Comparison of ENCODE assay signal across 8 cellular contexts in the genomic region with DNA sequence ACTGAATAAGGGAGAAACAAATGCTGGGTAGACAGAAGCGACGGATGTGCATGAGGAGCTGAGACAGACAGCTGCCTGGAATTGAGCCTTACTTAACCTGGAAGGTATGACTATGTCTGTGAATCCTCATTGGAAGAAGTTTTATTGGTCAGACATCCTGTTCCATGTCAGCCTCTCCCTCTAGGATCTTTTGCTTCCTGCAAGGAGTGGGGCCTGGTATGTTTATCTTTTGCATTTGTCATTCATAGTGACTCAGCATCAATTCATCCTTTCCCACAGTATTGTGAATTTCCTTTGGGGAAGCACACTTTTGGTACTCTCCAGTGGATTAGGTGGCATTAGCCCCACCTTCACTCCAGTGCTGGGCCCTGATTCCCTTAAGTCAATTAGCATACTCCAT.
DNase-seq lines count a peak whose midpoint lies in the region; ATAC-seq, FAIRE-seq and TF ChIP-seq lines count a peak whose summit lies in the region.
"Not testable (repeated sequence)": the region's sequence is repeated elsewhere in the genome, so short reads cannot be mapped to it uniquely, and the experiment has no call there.

No MANE protein-coding gene starts in this region.

- ATAC-seq in left colon: peak; percentile 96

- H3K27ac ChIP-seq in SK-N-SH (ENCODE audit: low read depth in 2 of 2, low read length in 1 of 2): peak overlapping the region in 1 of 2 experiments; percentile 50; a peak in 2 of 4 replicates
- not testable (repeated sequence) for H3K27ac ChIP-seq in small intestine (ENCODE audit: low read depth in 1 of 2, low read length in 1 of 2)

- POLR2A ChIA-PET in SK-N-SH (lab: Yijun Ruan, JAX): not testable (repeated sequence)

- not testable (repeated sequence) for H3K9me3 ChIP-seq in SK-N-SH; small intestine (ENCODE audit: control insufficient read depth, low read depth)

- H3K9ac ChIP-seq in SK-N-SH: not testable (repeated sequence)

- FAIRE-seq in bronchial epithelial cell (lab: Jason Lieb, UNC): peak; percentile 76
- FAIRE-seq in small intestine (lab: Jason Lieb, UNC): not testable (repeated sequence)

- not testable (repeated sequence) for H3F3A ChIP-seq in SK-N-SH (replicated peaks; ENCODE audit: insufficient read depth)

- H3K79me2 ChIP-seq in SK-N-SH (ENCODE audit: insufficient read depth): not testable (repeated sequence)

- TF ChIP-seq RAD21 in SK-N-SH (IDR thresholded peaks at IDR 0.05; ENCODE audit: low read length): not testable (repeated sequence)

- H4K20me1 ChIP-seq in SK-N-SH (ENCODE audit: insufficient read depth): not testable (repeated sequence)

- not testable (repeated sequence) for H2AFZ ChIP-seq in SK-N-SH (ENCODE audit: low read depth)

- CTCF ChIA-PET in SK-N-SH (lab: Yijun Ruan, JAX): not testable (repeated sequence)

- not testable (repeated sequence) for TF ChIP-seq CTCF in AG10803 (conservative IDR thresholded peaks at IDR 0.05; ENCODE audit: low read length); SK-N-SH (IDR thresholded peaks at IDR 0.05); bronchial epithelial cell (IDR thresholded peaks at IDR 0.05; ENCODE audit: insufficient read depth, low read length, severe bottlenecking)

- H3K9me2 ChIP-seq in SK-N-SH: not testable (repeated sequence)

- H3K36me3 ChIP-seq in SK-N-SH (replicated peaks in 1 of 2; ENCODE audit: control insufficient read depth in 1 of 2, insufficient read depth in 2 of 2, low read length in 1 of 2); bronchial epithelial cell (ENCODE audit: control insufficient read depth, insufficient read depth, low read length); small intestine (ENCODE audit: control insufficient read depth in 2 of 2, insufficient read depth in 2 of 2, low read length in 2 of 2): not testable (repeated sequence)

- DNase-seq in AG10803 (ENCODE audit: low read depth) (peak; percentile 37), H4 (ENCODE audit: low spot score) (peak; percentile 73), M059J (ENCODE audit: low read depth) (peak; percentile 93), bronchial epithelial cell (ENCODE audit: low read depth) (peak; percentile 97), fibroblast of peridontal ligament (ENCODE audit: extremely low read depth) (peak; percentile 58), small intestine (peak; percentile 1)
- DNase-seq in SK-N-SH, left colon: not testable (repeated sequence)

- TF ChIP-seq EP300 in SK-N-SH (IDR thresholded peaks at IDR 0.05; ENCODE audit: borderline replicate concordance in 1 of 2, low read depth in 1 of 2, low read length in 1 of 2): not testable (repeated sequence)

- intact Hi-C loops in left colon (cut with DNase I, micrococcal nuclease): not testable (repeated sequence)

- H3K27me3 ChIP-seq in SK-N-SH (ENCODE audit: insufficient read depth); bronchial epithelial cell (ENCODE audit: control insufficient read depth, insufficient read depth, low read length); small intestine (ENCODE audit: control insufficient read depth in 2 of 2, insufficient read depth in 2 of 2, low read length in 2 of 2): not testable (repeated sequence)

- H3K4me2 ChIP-seq in SK-N-SH: not testable (repeated sequence)

- not testable (repeated sequence) for H3K4me1 ChIP-seq in SK-N-SH (ENCODE audit: control insufficient read depth in 1 of 2, insufficient read depth in 2 of 2, low read depth in 1 of 2, low read length in 1 of 2); small intestine (ENCODE audit: control insufficient read depth in 2 of 2, insufficient read depth in 1 of 2, low read depth in 1 of 2, low read length in 1 of 2)

- 42% methylated on average over 2 of the region's 2 CpGs for WGBS in SK-N-SH (ENCODE audit: low lambda C conversion rate)
- 87 to 100% (median 93%) methylated on average over 2 of the region's 2 CpGs for WGBS in small intestine, 3 donors

- not testable (repeated sequence) for H3K4me3 ChIP-seq in AG10803 (ENCODE audit: low read length); SK-N-SH (ENCODE audit: low read depth in 2 of 2, low read length in 1 of 2); bronchial epithelial cell (ENCODE audit: low read depth, low read length); small intestine (ENCODE audit: low read depth in 1 of 2, low read length in 2 of 2)

TF ChIP-seq in SK-N-SH, 30 proteins besides CTCF, POLR2A, EP300 and RAD21:
- TF ChIP-seq, protein P1, sequence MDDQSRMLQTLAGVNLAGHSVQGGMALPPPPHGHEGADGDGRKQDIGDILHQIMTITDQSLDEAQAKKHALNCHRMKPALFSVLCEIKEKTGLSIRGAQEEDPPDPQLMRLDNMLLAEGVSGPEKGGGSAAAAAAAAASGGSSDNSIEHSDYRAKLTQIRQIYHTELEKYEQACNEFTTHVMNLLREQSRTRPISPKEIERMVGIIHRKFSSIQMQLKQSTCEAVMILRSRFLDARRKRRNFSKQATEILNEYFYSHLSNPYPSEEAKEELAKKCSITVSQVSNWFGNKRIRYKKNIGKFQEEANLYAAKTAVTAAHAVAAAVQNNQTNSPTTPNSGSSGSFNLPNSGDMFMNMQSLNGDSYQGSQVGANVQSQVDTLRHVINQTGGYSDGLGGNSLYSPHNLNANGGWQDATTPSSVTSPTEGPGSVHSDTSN (IDR thresholded peaks at IDR 0.05): 0 out of 2 replicates have a peak, but pooled peaks have one; percentile 23
- peak; percentile 26; the same call in 1 of the 2 replicates for TF ChIP-seq JUND (IDR thresholded peaks at IDR 0.05)
- peak; percentile 49 for TF ChIP-seq FOSL2 (IDR thresholded peaks at IDR 0.05; ENCODE audit: borderline replicate concordance, low read depth)
- TF ChIP-seq TCF12 (IDR thresholded peaks at IDR 0.05): peak; percentile 8; the same call in 1 of the 2 replicates
